2 cellular contexts compared by ENCODE assay signal in genomic region chr2:138102664-138103063, GRCh38.
TF ChIP-seq lines count a peak whose summit lies in the region.

No MANE protein-coding gene starts in this region.

TF ChIP-seq in HepG2, 621 proteins besides CTCF, POLR2A, EP300 and RAD21 (continued from another document):
- TF ChIP-seq, protein P1, sequence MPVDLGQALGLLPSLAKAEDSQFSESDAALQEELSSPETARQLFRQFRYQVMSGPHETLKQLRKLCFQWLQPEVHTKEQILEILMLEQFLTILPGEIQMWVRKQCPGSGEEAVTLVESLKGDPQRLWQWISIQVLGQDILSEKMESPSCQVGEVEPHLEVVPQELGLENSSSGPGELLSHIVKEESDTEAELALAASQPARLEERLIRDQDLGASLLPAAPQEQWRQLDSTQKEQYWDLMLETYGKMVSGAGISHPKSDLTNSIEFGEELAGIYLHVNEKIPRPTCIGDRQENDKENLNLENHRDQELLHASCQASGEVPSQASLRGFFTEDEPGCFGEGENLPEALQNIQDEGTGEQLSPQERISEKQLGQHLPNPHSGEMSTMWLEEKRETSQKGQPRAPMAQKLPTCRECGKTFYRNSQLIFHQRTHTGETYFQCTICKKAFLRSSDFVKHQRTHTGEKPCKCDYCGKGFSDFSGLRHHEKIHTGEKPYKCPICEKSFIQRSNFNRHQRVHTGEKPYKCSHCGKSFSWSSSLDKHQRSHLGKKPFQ (CRISPR knock-in tag; IDR thresholded peaks at IDR 0.05; ENCODE audit: insufficient replicate concordance): no peak
- no peak for TF ChIP-seq KAT7 (CRISPR knock-in tag; IDR thresholded peaks at IDR 0.05; ENCODE audit: borderline replicate concordance)
- no peak for TF ChIP-seq ZNF33A (CRISPR knock-in tag; IDR thresholded peaks at IDR 0.05; ENCODE audit: borderline replicate concordance)
- TF ChIP-seq ZNF660 (CRISPR knock-in tag; IDR thresholded peaks at IDR 0.05; ENCODE audit: borderline replicate concordance, low read depth): no peak
- no peak for TF ChIP-seq ZBTB14 (CRISPR knock-in tag; IDR thresholded peaks at IDR 0.05)
- no peak for TF ChIP-seq MED1 (CRISPR knock-in tag; IDR thresholded peaks at IDR 0.05)
- no peak for TF ChIP-seq SMC3 (IDR thresholded peaks at IDR 0.05; ENCODE audit: low read length)
- TF ChIP-seq MAFK (conservative IDR thresholded peaks at IDR 0.05 in 1 of 2, IDR thresholded peaks at IDR 0.05 in 1 of 2; ENCODE audit: low read length in 2 of 2): peak; percentile 91 to 97
- TF ChIP-seq MAFF (IDR thresholded peaks at IDR 0.05; ENCODE audit: low read depth, low read length): peak; percentile 93
- no peak for TF ChIP-seq CEBPG (CRISPR knock-in tag; IDR thresholded peaks at IDR 0.05)
- no peak for TF ChIP-seq ZNF678 (CRISPR knock-in tag; IDR thresholded peaks at IDR 0.05)

TF ChIP-seq in K562, 482 proteins besides CTCF, POLR2A, EP300 and RAD21 (continued from another document):
- TF ChIP-seq PATZ1 (CRISPR knock-in tag; IDR thresholded peaks at IDR 0.05; ENCODE audit: borderline replicate concordance) (no peak), HLTF (IDR thresholded peaks at IDR 0.05) (no peak), ZNF165 (CRISPR knock-in tag; IDR thresholded peaks at IDR 0.05; ENCODE audit: borderline replicate concordance) (no peak), ZNF518B (CRISPR knock-in tag; IDR thresholded peaks at IDR 0.05) (no peak), STAT5B (CRISPR knock-in tag; IDR thresholded peaks at IDR 0.05) (no peak), NFIX (CRISPR knock-in tag; IDR thresholded peaks at IDR 0.05; ENCODE audit: low read depth) (no peak), HOXB6 (CRISPR knock-in tag; IDR thresholded peaks at IDR 0.05; ENCODE audit: borderline replicate concordance) (no peak), MAFK (IDR thresholded peaks at IDR 0.05; ENCODE audit: low read length) (peak; percentile 82), CBFB (CRISPR knock-in tag; IDR thresholded peaks at IDR 0.05) (no peak), MAFG (tag; conservative IDR thresholded peaks at IDR 0.05) (peak; percentile 67), RBM22 (IDR thresholded peaks at IDR 0.05; ENCODE audit: low read depth, low read length, poor library complexity, severe bottlenecking) (no peak), ZBTB12 (CRISPR knock-in tag; IDR thresholded peaks at IDR 0.05) (no peak), ZNF316 (IDR thresholded peaks at IDR 0.05) (peak; percentile 86)
- TF ChIP-seq, protein P2, sequence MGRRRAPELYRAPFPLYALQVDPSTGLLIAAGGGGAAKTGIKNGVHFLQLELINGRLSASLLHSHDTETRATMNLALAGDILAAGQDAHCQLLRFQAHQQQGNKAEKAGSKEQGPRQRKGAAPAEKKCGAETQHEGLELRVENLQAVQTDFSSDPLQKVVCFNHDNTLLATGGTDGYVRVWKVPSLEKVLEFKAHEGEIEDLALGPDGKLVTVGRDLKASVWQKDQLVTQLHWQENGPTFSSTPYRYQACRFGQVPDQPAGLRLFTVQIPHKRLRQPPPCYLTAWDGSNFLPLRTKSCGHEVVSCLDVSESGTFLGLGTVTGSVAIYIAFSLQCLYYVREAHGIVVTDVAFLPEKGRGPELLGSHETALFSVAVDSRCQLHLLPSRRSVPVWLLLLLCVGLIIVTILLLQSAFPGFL (CRISPR knock-in tag; IDR thresholded peaks at IDR 0.05): no peak
TF ChIP-seq in K562: peak in this region for 5.
